In genomic region chr3:120418866-120419490, GRCh38 we compare ENCODE assay signal across 8 cellular contexts. TPM values are rescaled to one million over a fixed set of nuclear protein-coding genes. Genes with fewer than 3 reads are reported as not detected.
A peak's percentile ranks its signal among the peaks of the same experiment; 100 is the strongest.
DNase-seq lines count a peak whose midpoint lies in the region; ATAC-seq and TF ChIP-seq lines count a peak whose summit lies in the region.

No MANE protein-coding gene starts in this region.

- no peaks in the 10 kb centered on the region for H3K36me3 ChIP-seq in gastrocnemius medialis

- intact Hi-C loops in right cardiac atrium (cut with DNase I) = loop anchor here in 2 of 4 donors (2.0 to 10.0 kb wide), 2 partner anchors 138 to 174 kb away; no protein-coding TSS in a partner anchor
- intact Hi-C loops in gastrocnemius medialis (cut with DNase I; ENCODE audit: low total_unique reads) = loop anchor here (2.0 to 5.0 kb wide), 2 partner anchors 88 to 322 kb away; no protein-coding TSS in a partner anchor

- DNase-seq in Caki2 (ENCODE audit: low read depth) = peak; percentile 59
- DNase-seq in NCI-H345 (lab: John Stamatoyannopoulos, UW) = peak; percentile 65
- peak in 36 of 56 donors; percentile 3 to 60 (median 22) for DNase-seq in amygdala (lab: John Stamatoyannopoulos, UW)
- DNase-seq in right cardiac atrium = peak in 2 of 3 donors; percentile 70
- peak in 1 of 2 donors; percentile 37 for DNase-seq in gastrocnemius medialis

- H3K9me3 ChIP-seq in right cardiac atrium (ENCODE audit: control insufficient read depth, low read length) = no peaks in the 10 kb centered on the region
- no peaks in the 10 kb centered on the region for H3K9me3 ChIP-seq in gastrocnemius medialis

- in situ Hi-C loops in Caki2 (cut with HindIII; ENCODE audit: low pct_unique_long_range_greater_than_20kb, low sequenced_read_pairs) (no loop called here), gastrocnemius medialis (cut with MboI; ENCODE audit: low sequenced_read_pairs in 4 of 4) (loop anchor here in 3 of 4 donors (10.0 to 25.0 kb wide), 2 partner anchors 174 to 532 kb away; no protein-coding TSS in a partner anchor)

- H3K4me1 ChIP-seq in right cardiac atrium (ENCODE audit: control insufficient read depth, insufficient read depth, low read length) (peaks cover 17% of the 10 kb centered on the region), gastrocnemius medialis (peaks cover 34 to 46% of the 10 kb centered on the region in 2 donors)

- H3K27me3 ChIP-seq in right cardiac atrium (ENCODE audit: control insufficient read depth, insufficient read depth) (no peaks in the 10 kb centered on the region), gastrocnemius medialis (no peaks in the 10 kb centered on the region)

- H3K4me3 ChIP-seq in right cardiac atrium (ENCODE audit: low read length) (no peak overlapping the region), gastrocnemius medialis (no peak overlapping the region)

- TF ChIP-seq CTCF in gastrocnemius medialis (IDR thresholded peaks at IDR 0.05 in 4 of 5, conservative IDR thresholded peaks at IDR 0.05 in 1 of 5) = peak in 3 of 5 experiments; percentile 16 to 43 (median 42)

- 15% methylated on average over 6 of the region's 6 CpGs for WGBS in right cardiac atrium

- H3K27ac ChIP-seq in right cardiac atrium (ENCODE audit: low read length) (peak overlapping the region; percentile 81), gastrocnemius medialis (peak overlapping the region; percentile 2 to 67 (median 36))

- ATAC-seq in GM19035 (IDR thresholded peaks at IDR 0.05; ENCODE audit: unreplicated experiment) (peak; percentile 58), HG03432 (IDR thresholded peaks at IDR 0.05; ENCODE audit: unreplicated experiment) (peak; percentile 67), right cardiac atrium (peak; percentile 55 to 59), gastrocnemius medialis (peak; percentile 49 to 60), GM21381 (IDR thresholded peaks at IDR 0.05; ENCODE audit: unreplicated experiment) (no peak)

- TF ChIP-seq POLR2A in gastrocnemius medialis (IDR thresholded peaks at IDR 0.05) = no peak

RNA-seq across cellular contexts. Expression of gene FSTL1, which starts 31.8 kb away (rescaled TPM):
- 6.6 and 8.0 TPM in 2 replicates for total RNA-seq in Caki2 (2014; rRNA removed; shearing (Covaris generic); ENCODE audit: low replicate concordance)
- total RNA-seq in right cardiac atrium (100 to 1,000 TPM; 341 to 735 (median 465) TPM), gastrocnemius medialis (10 to 100 TPM; 33.4 to 77.5 (median 44.0) TPM)
- polyA plus RNA-seq in right cardiac atrium = 134 TPM

Comparison
In these comparisons a context has a peak if more than half of its experiments do, and no peak if none do; other contexts are left out.
1. RNA of gene FSTL1, which starts 31.8 kb away (total RNA-seq): 341 to 735 TPM in right cardiac atrium; 33.4 to 77.5 TPM in gastrocnemius medialis and 6.6 to 8.0 TPM in Caki2; every median in the first group is over 4 times any median in the second.